Comparison of ENCODE assay signal across 7 cellular contexts in the genomic region with DNA sequence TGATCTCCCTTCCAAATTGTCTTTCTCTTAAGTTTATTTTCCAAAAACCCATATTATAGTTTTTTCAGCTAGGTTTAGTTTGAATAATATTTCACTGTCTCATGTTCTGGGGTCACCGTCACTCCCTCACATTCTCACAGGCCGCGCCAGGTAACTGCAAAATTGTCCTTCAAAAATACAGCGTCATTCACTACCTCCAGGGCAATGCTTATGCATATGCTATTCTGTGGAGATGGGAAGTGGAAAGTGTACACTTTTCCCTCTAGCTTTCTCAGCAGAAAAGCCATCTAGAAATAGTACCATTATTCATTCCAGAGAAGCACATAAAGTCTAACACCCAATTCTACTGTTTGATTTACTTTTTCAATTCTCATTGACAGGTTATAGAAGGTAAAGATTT. TPM values are rescaled to one million over a fixed set of nuclear protein-coding genes. Genes with fewer than 3 reads are reported as not detected.
DNase-seq lines count a peak whose midpoint lies in the region; ATAC-seq lines count a peak whose summit lies in the region.

No MANE protein-coding gene starts in this region.

- H3K4me3 ChIP-seq in SJCRH30 (peak overlapping the region; percentile 91), skeletal muscle cell (ENCODE audit: low read depth, low read length) (peak overlapping the region; percentile 80)

- no peaks in the 10 kb centered on the region for H3K36me3 ChIP-seq in SJCRH30

- H3K9me3 ChIP-seq in SJCRH30 (replicated peaks) = no peaks in the 10 kb centered on the region

- DNase-seq in SJCRH30 (peak in 1 of 2 experiments; percentile 28), glomerular visceral epithelial cell (ENCODE audit: extremely low spot score) (peak; percentile 20), skeletal muscle cell (ENCODE audit: low read depth) (no peak), DMS114 treated with DMSO at 0.1 percent for 48 hours (lab: John Stamatoyannopoulos, UW; ENCODE audit: unreplicated experiment) (no peak)

- peaks cover 3% of the 10 kb centered on the region; the same call in 1 of the 2 replicates for H3K4me1 ChIP-seq in SJCRH30

- H3K27ac ChIP-seq in SJCRH30 = peak overlapping the region; percentile 91

- no peaks in the 10 kb centered on the region for H3K27me3 ChIP-seq in SJCRH30

- ATAC-seq in GM21723 (IDR thresholded peaks at IDR 0.05; ENCODE audit: unreplicated experiment) (peak; percentile 8), HG02884 (IDR thresholded peaks at IDR 0.05; ENCODE audit: unreplicated experiment) (no peak), HG03442 (IDR thresholded peaks at IDR 0.05; ENCODE audit: unreplicated experiment) (no peak)

RNA-seq across cellular contexts. Expression of a gene that starts 0.9 kb away (rescaled TPM):
- 11.1 and 12.0 TPM in 2 replicates for total RNA-seq in SJCRH30 (2014; rRNA removed; shearing (Covaris generic))
